ENCODE assay signal across 27 cellular contexts in genomic region chr16:89018605-89019158, GRCh38. TPM values are rescaled to one million over a fixed set of nuclear protein-coding genes. Genes with fewer than 3 reads are reported as not detected.
DNase-seq lines count a peak whose midpoint lies in the region; ATAC-seq, FAIRE-seq and TF ChIP-seq lines count a peak whose summit lies in the region.
"Had no signal": no experiment of that assay in that cellular context is flagged by ENCODE, and none has a peak within 500 bp of the region (broad histone marks: within the 10 kb centered on the region; RNA-seq: fewer than 3 reads in every experiment).

No MANE protein-coding gene starts in this region.

- H3K4me3 ChIP-seq in RWPE2 (ENCODE audit: severe bottlenecking) (no peak overlapping the region), HAP-1 (no peak overlapping the region)
- H3K4me3 ChIP-seq: cardiac muscle cell, thoracic aorta had no signal

- H3K4me1 Mint-ChIP-seq in nephron progenitor cell (no peaks in the 10 kb centered on the region), mesothelial cell of epicardium (no peaks in the 10 kb centered on the region)

- H3K36me3 Mint-ChIP-seq in nephron progenitor cell (ENCODE audit: low read depth) (no peaks in the 10 kb centered on the region), mesothelial cell of epicardium (no peaks in the 10 kb centered on the region)
- H3K36me3 Mint-ChIP-seq: stimulated activated memory B cell treated with anti-CD40 and anti-IgM and Interleukin-4, amounts not matched to agents 10 μg/mL and 1 μg/mL and 100 μg/mL, for 72 hours had no signal

- H3K9me3 ChIP-seq in RWPE2 (ENCODE audit: severe bottlenecking) (no peaks in the 10 kb centered on the region), HAP-1 (no peaks in the 10 kb centered on the region)
- H3K9me3 ChIP-seq: Caco-2, neutrophil, thoracic aorta had no signal

- in situ Hi-C loops in HAP-1 (cut with MboI; ENCODE audit: low sequenced_read_pairs): no loop called here

- no peak overlapping the region for H3K27ac ChIP-seq in RWPE2 (ENCODE audit: poor library complexity, severe bottlenecking)
- H3K27ac ChIP-seq: cardiac muscle cell, neutrophil, thoracic aorta, VCaP had no signal

- H3K4me3 Mint-ChIP-seq in nephron progenitor cell: no peak overlapping the region
- H3K4me3 Mint-ChIP-seq in mesothelial cell of epicardium: no peak overlapping the region
- H3K4me3 Mint-ChIP-seq: stimulated activated memory B cell treated with anti-CD40 and anti-IgM and Interleukin-4, amounts not matched to agents 10 μg/mL and 1 μg/mL and 100 μg/mL, for 72 hours; T-helper 1 cell treated with Interleukin-12 subunit alpha and Interleukin-12 subunit beta and Interleukin-4 antibody, amounts not matched to agents 30 μg/mL and 1 μg/mL, for 36 hours had no signal

- H3K9me3 Mint-ChIP-seq in nephron progenitor cell: peaks cover 6% of the 10 kb centered on the region
- H3K9me3 Mint-ChIP-seq in mesothelial cell of epicardium: no peaks in the 10 kb centered on the region
- H3K9me3 Mint-ChIP-seq: stimulated activated memory B cell treated with anti-CD40 and anti-IgM and Interleukin-4, amounts not matched to agents 10 μg/mL and 1 μg/mL and 100 μg/mL, for 72 hours had no signal

- H3K27me3 ChIP-seq in RWPE2 (ENCODE audit: insufficient read depth, poor library complexity, severe bottlenecking) (peaks cover 18% of the 10 kb centered on the region), HAP-1 (ENCODE audit: low read depth) (no peaks in the 10 kb centered on the region)

- no peak for TF ChIP-seq CTCF in RWPE2 (IDR thresholded peaks at IDR 0.05; ENCODE audit: poor library complexity, severe bottlenecking)
- TF ChIP-seq CTCF in nephron progenitor cell (IDR thresholded peaks at IDR 0.05): no peak
- no peak for TF ChIP-seq CTCF in mesothelial cell of epicardium (IDR thresholded peaks at IDR 0.05; ENCODE audit: unreplicated experiment)

- H3K4me1 ChIP-seq in RWPE2 (ENCODE audit: insufficient read depth, poor library complexity, severe bottlenecking) (no peaks in the 10 kb centered on the region), HAP-1 (no peaks in the 10 kb centered on the region)
- H3K4me1 ChIP-seq: Caco-2 had no signal

- H3K36me3 ChIP-seq in RWPE2 (ENCODE audit: low read depth) (no peaks in the 10 kb centered on the region), HAP-1 (replicated peaks) (no peaks in the 10 kb centered on the region)
- H3K36me3 ChIP-seq: cardiac muscle cell, neutrophil, thoracic aorta had no signal

- DNase-seq in AG08395 (ENCODE audit: low spot score) (peak; percentile 24), GM04503 (ENCODE audit: low read depth) (peak; percentile 3), RWPE2 (ENCODE audit: low spot score) (peak; percentile 31), nephron progenitor cell (peak; percentile 1), mesothelial cell of epicardium (ENCODE audit: low spot score in 2 of 2, unreplicated experiment in 2 of 2) (no peak), HAP-1 (ENCODE audit: low spot score in 2 of 2) (no peak), GM19239 (ENCODE audit: insufficient read length, low spot score) (no peak)
- DNase-seq: activated CD4-positive, alpha-beta T cell treated with anti-CD3 and anti-CD28 coated beads, Interleukin-2, amount 50 U/mL, for 48 hours; activated gamma-delta T cell treated with Interleukin-2 at 50 U/mL for 16 hours; AML-193; Caco-2; erythroblast; left colon; MV-4-11; NCI-H2029; NCI-H446 treated with DMSO at 0.1 percent for 48 hours; SHP77 had no signal

- H3K27me3 Mint-ChIP-seq in nephron progenitor cell (ENCODE audit: low read depth, poor library complexity) (peaks cover 13% of the 10 kb centered on the region), mesothelial cell of epicardium (ENCODE audit: low read depth) (peaks cover 23% of the 10 kb centered on the region)

- no peak for FAIRE-seq in GM19239 (lab: Jason Lieb, UNC)
- FAIRE-seq: G401.6, GM12891 had no signal

- ATAC-seq in RWPE2 (ENCODE audit: low read depth) (no peak), GM21717 (IDR thresholded peaks at IDR 0.05; ENCODE audit: unreplicated experiment) (no peak)
- ATAC-seq: left colon; sciatic nerve; stimulated activated memory B cell treated with anti-CD40 and anti-IgM and Interleukin-4, amounts not matched to agents 10 μg/mL and 1 μg/mL and 100 μg/mL, for 72 hours had no signal

- H3K27ac Mint-ChIP-seq in nephron progenitor cell (peak overlapping the region; percentile 31), mesothelial cell of epicardium (no peak overlapping the region)
- H3K27ac Mint-ChIP-seq: stimulated activated memory B cell treated with anti-CD40 and anti-IgM and Interleukin-4, amounts not matched to agents 10 μg/mL and 1 μg/mL and 100 μg/mL, for 72 hours; T-helper 1 cell treated with Interleukin-12 subunit alpha and Interleukin-12 subunit beta and Interleukin-4 antibody, amounts not matched to agents 30 μg/mL and 1 μg/mL, for 36 hours had no signal

RNA-seq across cellular contexts. Expression of gene CBFA2T3, which starts 41.7 kb away (rescaled TPM):
- total RNA-seq in mesothelial cell of epicardium: 10.1 to 11.5 TPM (median 10.1 TPM) in 3 replicates

Comparison
In these comparisons a context has a peak if more than half of its experiments do, and no peak if none do; other contexts are left out.
1. DNase-seq: peak in AG08395 (single experiment), GM04503 (single experiment), RWPE2 (single experiment) and nephron progenitor cell (single experiment); none in mesothelial cell of epicardium (0 of 2), HAP-1 (0 of 2) and GM19239 (single experiment).